14 cellular contexts compared by ENCODE assay signal in genomic region chr4:102157984-102158383, GRCh38.
A peak's percentile ranks its signal among the peaks of the same experiment; 100 is the strongest.
DNase-seq lines count a peak whose midpoint lies in the region; ATAC-seq, FAIRE-seq and TF ChIP-seq lines count a peak whose summit lies in the region.
"Had no signal": no experiment of that assay in that cellular context is flagged by ENCODE, and none has a peak within 500 bp of the region (broad histone marks: within the 10 kb centered on the region; RNA-seq: fewer than 3 reads in every experiment).

No MANE protein-coding gene starts in this region.

- TF ChIP-seq EP300 in K562 (IDR thresholded peaks at IDR 0.05; ENCODE audit: low read length), result no peak

- H3K4me1 ChIP-seq in K562 (replicated peaks in 1 of 2; ENCODE audit: control insufficient read depth in 2 of 2, insufficient read depth in 2 of 2, low read length in 2 of 2) (peaks cover 0 to 1% of the 10 kb centered on the region in 2 experiments; a peak in 3 of 5 replicates), aorta (ENCODE audit: control insufficient read depth in 1 of 2, insufficient read depth in 2 of 2, low read length in 2 of 2) (no peaks in the 10 kb centered on the region)

- H4K20me1 ChIP-seq in K562 (replicated peaks; ENCODE audit: control insufficient read depth, insufficient read depth, low read length), result no peaks in the 10 kb centered on the region

- H3K4me2 ChIP-seq in K562 (ENCODE audit: insufficient read depth, low read length), result no peak overlapping the region

- no peaks in the 10 kb centered on the region for H3K79me2 ChIP-seq in K562 (ENCODE audit: control insufficient read depth, insufficient read depth, low read length)

- TF ChIP-seq CTCF in K562 (IDR thresholded peaks at IDR 0.05 in 2 of 3, conservative IDR thresholded peaks at IDR 0.05 in 1 of 3; ENCODE audit: insufficient read depth in 2 of 3, low read depth in 1 of 3, low read length in 3 of 3), result no peak

- no peaks in the 10 kb centered on the region for H3K27me3 ChIP-seq in K562 (ENCODE audit: control insufficient read depth in 2 of 2, insufficient read depth in 2 of 2, low read length in 2 of 2)
- H3K27me3 ChIP-seq in aorta (ENCODE audit: control insufficient read depth in 1 of 2, insufficient read depth in 2 of 2, low read length in 1 of 2), result no peaks in the 10 kb centered on the region
- H3K27me3 ChIP-seq: BE2C had no signal

- intact Hi-C loops in K562 (cut with micrococcal nuclease) (no loop called here), left ventricle myocardium superior (cut with micrococcal nuclease) (no loop called here), aorta (cut with DNase I) (no loop called here)

- no peaks in the 10 kb centered on the region for H3K9me1 ChIP-seq in K562 (ENCODE audit: control insufficient read depth, insufficient read depth, low read length)

- BruUV-seq in K562 (replicated peaks; lab: Mats Ljungman, UMichigan), result no TSS peak

- no peak overlapping the region for H3K4me3 ChIP-seq in K562
- no peak overlapping the region for H3K4me3 ChIP-seq in aorta (ENCODE audit: low read length in 2 of 2)
- H3K4me3 ChIP-seq: SK-N-MC had no signal

- 8% methylated on average over 6 of the region's 6 CpGs for WGBS in K562 (ENCODE audit: insufficient coverage, low coverage, missing lambda C conversion rate)
- 88 to 93% methylated on average over 6 of the region's 6 CpGs for WGBS in aorta, 2 donors

- peak overlapping the region; percentile 29; the same call in 1 of the 2 replicates for H2AFZ ChIP-seq in K562 (ENCODE audit: low read depth, low read length)

- no peak for FAIRE-seq in K562 (lab: Jason Lieb, UNC)

- no peak for ATAC-seq in K562
- ATAC-seq in left ventricle myocardium superior, result no peak
- no peak for ATAC-seq in aorta (ENCODE audit: low FRiP score)
- ATAC-seq: Right ventricle myocardium inferior had no signal

- no peaks in the 10 kb centered on the region; the same call in 1 of the 2 replicates for H3K9me3 ChIP-seq in K562 (replicated peaks; ENCODE audit: control insufficient read depth, insufficient read depth, low read depth, low read length)
- no peaks in the 10 kb centered on the region for H3K9me3 ChIP-seq in aorta (ENCODE audit: control insufficient read depth, low read length)
- H3K9me3 ChIP-seq: BE2C had no signal

- in situ Hi-C loops in Caki2 (cut with HindIII; ENCODE audit: low pct_unique_long_range_greater_than_20kb, low sequenced_read_pairs) (no loop called here), K562 (cut with MboI) (no loop called here)

- DNase-seq in COLO668 (lab: John Stamatoyannopoulos, UW; ENCODE audit: unreplicated experiment), result peak; percentile 59
- peak; percentile 25 for DNase-seq in Caki2 (ENCODE audit: low read depth)
- DNase-seq in NCI-H2107 treated with DMSO at 0.1 percent for 48 hours (lab: John Stamatoyannopoulos, UW; ENCODE audit: unreplicated experiment), result peak; percentile 31
- DNase-seq in K562 (ENCODE audit: extremely low read depth in 1 of 4, low spot score in 3 of 4), result no peak
- no peak for DNase-seq in DMS79 treated with DMSO at 0.1 percent for 48 hours (lab: John Stamatoyannopoulos, UW)
- DNase-seq in left ventricle myocardium superior, result no peak
- DNase-seq in aorta, result no peak
- DNase-seq: BE2C; CD4-positive, alpha-beta memory T cell; H7; NCI-H187 treated with DMSO at 0.1 percent for 48 hours; NCI-H446 treated with DMSO at 0.1 percent for 48 hours had no signal

- TF ChIP-seq POLR2A in K562 (conservative IDR thresholded peaks at IDR 0.05), result no peak

- TF ChIP-seq RAD21 in K562 (CRISPR knock-in tag; conservative IDR thresholded peaks at IDR 0.05 in 1 of 2, IDR thresholded peaks at IDR 0.05 in 1 of 2), result no peak

- no peak overlapping the region for H3K9ac ChIP-seq in K562 (ENCODE audit: insufficient read depth in 1 of 2, low read depth in 2 of 2, low read length in 2 of 2)

- CTCF ChIA-PET in K562 (lab: Yijun Ruan, JAX; ENCODE audit: low intra/inter-chr PET ratio), result no interaction called here

- H3K36me3 ChIP-seq in K562 (ENCODE audit: control insufficient read depth, insufficient read depth, low read length) (no peaks in the 10 kb centered on the region), aorta (ENCODE audit: control insufficient read depth in 1 of 2, insufficient read depth in 2 of 2, low read length in 1 of 2) (no peaks in the 10 kb centered on the region)
- H3K36me3 ChIP-seq: BE2C had no signal

- POLR2A ChIA-PET in K562 (lab: Yijun Ruan, JAX), result no interaction called here

- H3K27ac ChIP-seq in K562 (ENCODE audit: extremely low read depth, low read depth, low read length) (no peak overlapping the region), aorta (ENCODE audit: low read depth in 1 of 2, low read length in 2 of 2) (no peak overlapping the region)
- H3K27ac ChIP-seq: SK-N-MC had no signal

TF ChIP-seq in K562, 482 proteins besides CTCF, POLR2A, EP300 and RAD21:
- TF ChIP-seq, protein P1, sequence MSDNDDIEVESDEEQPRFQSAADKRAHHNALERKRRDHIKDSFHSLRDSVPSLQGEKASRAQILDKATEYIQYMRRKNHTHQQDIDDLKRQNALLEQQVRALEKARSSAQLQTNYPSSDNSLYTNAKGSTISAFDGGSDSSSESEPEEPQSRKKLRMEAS (CRISPR knock-in tag; IDR thresholded peaks at IDR 0.05), result no peak
- TF ChIP-seq PURB (CRISPR knock-in tag; IDR thresholded peaks at IDR 0.05; ENCODE audit: low read depth) (no peak), ZBTB8A (IDR thresholded peaks at IDR 0.05; ENCODE audit: partially characterized antibody) (no peak), FIP1L1 (IDR thresholded peaks at IDR 0.05; ENCODE audit: low read depth, low read length, poor library complexity, severe bottlenecking) (no peak), MECOM (CRISPR knock-in tag; IDR thresholded peaks at IDR 0.05) (no peak), CCAR2 (IDR thresholded peaks at IDR 0.05; ENCODE audit: low read depth, low read length) (no peak), ZNF507 (tag; conservative IDR thresholded peaks at IDR 0.05) (no peak), RBM17 (IDR thresholded peaks at IDR 0.05; ENCODE audit: borderline replicate concordance, low read depth, low read length) (no peak), ARID3A (IDR thresholded peaks at IDR 0.05; ENCODE audit: borderline replicate concordance, low read depth, low read length) (no peak), CHAMP1 (IDR thresholded peaks at IDR 0.05) (no peak), ZBTB26 (CRISPR knock-in tag; IDR thresholded peaks at IDR 0.05) (no peak), PRMT5 (CRISPR knock-in tag; IDR thresholded peaks at IDR 0.05) (no peak), MYC (IDR thresholded peaks at IDR 0.05; ENCODE audit: low read depth, low read length) (no peak), MYC (CRISPR knock-in tag; IDR thresholded peaks at IDR 0.05; ENCODE audit: borderline replicate concordance, low read depth) (no peak), TEAD1 (CRISPR knock-in tag; IDR thresholded peaks at IDR 0.05) (no peak)

Comparison
In these comparisons a context has a peak if more than half of its experiments do, and no peak if none do; other contexts are left out.
1. DNase-seq: peak in COLO668 (single experiment), Caki2 (single experiment) and NCI-H2107 treated with DMSO at 0.1 percent for 48 hours (single experiment); none in K562 (0 of 4), DMS79 treated with DMSO at 0.1 percent for 48 hours (single experiment), left ventricle myocardium superior (single experiment) and aorta (0 of 2).